Comparison of ENCODE assay signal across 15 cellular contexts in genomic region chr1:204866051-204866596, GRCh38. TPM values are rescaled to one million over a fixed set of nuclear protein-coding genes. Genes with fewer than 3 reads are reported as not detected.
DNase-seq lines count a peak whose midpoint lies in the region; ATAC-seq, FAIRE-seq and TF ChIP-seq lines count a peak whose summit lies in the region.
"Had no signal": no experiment of that assay in that cellular context is flagged by ENCODE, and none has a peak within 500 bp of the region (broad histone marks: within the 10 kb centered on the region; RNA-seq: fewer than 3 reads in every experiment).

No MANE protein-coding gene starts in this region.

- no peaks in the 10 kb centered on the region for H3K36me3 ChIP-seq in gastroesophageal sphincter
- H3K36me3 ChIP-seq: BLaER1 treated with 17β-estradiol and CSF1 and Interleukin-3, amounts not matched to agents 10 nM and 100 nM had no signal

- H3K9me3 ChIP-seq in gastroesophageal sphincter, result no peaks in the 10 kb centered on the region

- 44% methylated on average over 2 of the region's 5 CpGs; no CpG with 5 or more reads in 1 of the 2 donors for WGBS in gastroesophageal sphincter (ENCODE audit: low coverage in 1 of 2), 2 donors

- H3K27ac ChIP-seq in coronary artery (no peak overlapping the region), gastroesophageal sphincter (peak overlapping the region in 3 of 4 donors; percentile 7 to 46 (median 19)), substantia nigra (ENCODE audit: low read depth, low read length, poor library complexity, severe bottlenecking) (peak overlapping the region; percentile 97)
- H3K27ac ChIP-seq: BLaER1 treated with 17β-estradiol and CSF1 and Interleukin-3, amounts not matched to agents 10 nM and 100 nM; GM23248; HL-60 had no signal

- ATAC-seq in gastroesophageal sphincter, result no peak
- ATAC-seq in sciatic nerve, result no peak
- no peak for ATAC-seq in GM18502 (IDR thresholded peaks at IDR 0.05; ENCODE audit: poor library complexity, unreplicated experiment)
- ATAC-seq: CD8-positive, alpha-beta T cell had no signal

- H3K4me3 ChIP-seq in coronary artery (no peak overlapping the region), gastroesophageal sphincter (no peak overlapping the region)
- H3K4me3 ChIP-seq: BLaER1 treated with 17β-estradiol and CSF1 and Interleukin-3, amounts not matched to agents 10 nM and 100 nM; GM23248 had no signal

- FAIRE-seq in H54 (lab: Jason Lieb, UNC), result no peak

- TF ChIP-seq POLR2A in gastroesophageal sphincter (IDR thresholded peaks at IDR 0.05), result no peak
- TF ChIP-seq POLR2A in H54 (IDR thresholded peaks at IDR 0.05; ENCODE audit: low read depth, low read length), result no peak

- TF ChIP-seq EP300 in gastroesophageal sphincter (IDR thresholded peaks at IDR 0.05), result no peak

- intact Hi-C loops in sciatic nerve (cut with DNase I), result no loop called here

- H3K4me1 ChIP-seq in gastroesophageal sphincter, result peaks cover 0 to 48% (median 24%) of the 10 kb centered on the region in 3 donors

- DNase-seq in coronary artery (ENCODE audit: low spot score) (peak; percentile 36), mesenteric fat pad (ENCODE audit: low spot score) (peak; percentile 62), substantia nigra (lab: John Stamatoyannopoulos, UW) (peak in 5 of 49 donors; percentile 20 to 34 (median 25)), H54 (ENCODE audit: insufficient read length, low spot score) (no peak), sciatic nerve (ENCODE audit: low spot score) (no peak)
- DNase-seq: Calu3; CD8-positive, alpha-beta T cell; DMS79 treated with DMSO at 0.1 percent for 48 hours; GF-D8; GM23248; HCEC 1CT had no signal

- H3K27me3 ChIP-seq in gastroesophageal sphincter, result no peaks in the 10 kb centered on the region
- H3K27me3 ChIP-seq: BLaER1 treated with 17β-estradiol and CSF1 and Interleukin-3, amounts not matched to agents 10 nM and 100 nM had no signal

- TF ChIP-seq CTCF in coronary artery (IDR thresholded peaks at IDR 0.05), result no peak
- TF ChIP-seq CTCF in gastroesophageal sphincter (IDR thresholded peaks at IDR 0.05), result no peak

RNA-seq across cellular contexts. Expression of gene NFASC, which starts 4.5 kb away (rescaled TPM):
- total RNA-seq in gastroesophageal sphincter (100 to 1,000 TPM in 1 of 4 donors, 10 to 100 TPM in 3; 39.0 to 121 (median 54.5) TPM), mesenteric fat pad (11.5 TPM), sciatic nerve (140 TPM)
- total RNA-seq: Calu3; CD8-positive, alpha-beta T cell had no signal

Comparison
In these comparisons a context has a peak if more than half of its experiments do, and no peak if none do; other contexts are left out.
1. DNase-seq: peak in coronary artery (single experiment) and mesenteric fat pad (single experiment); none in H54 (single experiment) and sciatic nerve (single experiment).
2. H3K27ac ChIP-seq: peak in gastroesophageal sphincter (3 of 4) and substantia nigra (single experiment); none in coronary artery (0 of 2).